Comparison of ENCODE assay signal across 1 cellular context in genomic region chr14:86708846-86709339, GRCh38.
A peak's percentile ranks its signal among the peaks of the same experiment; 100 is the strongest.
TF ChIP-seq lines count a peak whose summit lies in the region.

No MANE protein-coding gene starts in this region.

TF ChIP-seq in HepG2, 621 proteins besides CTCF, POLR2A, EP300 and RAD21 (continued from another document and continues in another):
- TF ChIP-seq, protein P1, sequence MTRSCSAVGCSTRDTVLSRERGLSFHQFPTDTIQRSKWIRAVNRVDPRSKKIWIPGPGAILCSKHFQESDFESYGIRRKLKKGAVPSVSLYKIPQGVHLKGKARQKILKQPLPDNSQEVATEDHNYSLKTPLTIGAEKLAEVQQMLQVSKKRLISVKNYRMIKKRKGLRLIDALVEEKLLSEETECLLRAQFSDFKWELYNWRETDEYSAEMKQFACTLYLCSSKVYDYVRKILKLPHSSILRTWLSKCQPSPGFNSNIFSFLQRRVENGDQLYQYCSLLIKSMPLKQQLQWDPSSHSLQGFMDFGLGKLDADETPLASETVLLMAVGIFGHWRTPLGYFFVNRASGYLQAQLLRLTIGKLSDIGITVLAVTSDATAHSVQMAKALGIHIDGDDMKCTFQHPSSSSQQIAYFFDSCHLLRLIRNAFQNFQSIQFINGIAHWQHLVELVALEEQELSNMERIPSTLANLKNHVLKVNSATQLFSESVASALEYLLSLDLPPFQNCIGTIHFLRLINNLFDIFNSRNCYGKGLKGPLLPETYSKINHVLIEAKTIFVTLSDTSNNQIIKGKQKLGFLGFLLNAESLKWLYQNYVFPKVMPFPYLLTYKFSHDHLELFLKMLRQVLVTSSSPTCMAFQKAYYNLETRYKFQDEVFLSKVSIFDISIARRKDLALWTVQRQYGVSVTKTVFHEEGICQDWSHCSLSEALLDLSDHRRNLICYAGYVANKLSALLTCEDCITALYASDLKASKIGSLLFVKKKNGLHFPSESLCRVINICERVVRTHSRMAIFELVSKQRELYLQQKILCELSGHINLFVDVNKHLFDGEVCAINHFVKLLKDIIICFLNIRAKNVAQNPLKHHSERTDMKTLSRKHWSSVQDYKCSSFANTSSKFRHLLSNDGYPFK (CRISPR knock-in tag; IDR thresholded peaks at IDR 0.05; ENCODE audit: borderline replicate concordance), result no peak
- no peak for TF ChIP-seq ZNF20 (CRISPR knock-in tag; IDR thresholded peaks at IDR 0.05)
- peak; percentile 86; the same call in 1 of the 2 replicates for TF ChIP-seq MIER3 (CRISPR knock-in tag; IDR thresholded peaks at IDR 0.05; ENCODE audit: borderline replicate concordance)
- TF ChIP-seq ZNF263 (CRISPR knock-in tag; IDR thresholded peaks at IDR 0.05), result no peak
- peak; percentile 95 for TF ChIP-seq ZGPAT (CRISPR knock-in tag; IDR thresholded peaks at IDR 0.05)
- no peak for TF ChIP-seq XRCC5 (optimal IDR thresholded peaks at IDR 0.05; ENCODE audit: low read length)
- TF ChIP-seq GTF2F1 (IDR thresholded peaks at IDR 0.05; ENCODE audit: low read length), result no peak
- TF ChIP-seq PHF21A (CRISPR knock-in tag; IDR thresholded peaks at IDR 0.05), result peak; percentile 69; the same call in 1 of the 2 replicates
- TF ChIP-seq ZNF136 (CRISPR knock-in tag; IDR thresholded peaks at IDR 0.05; ENCODE audit: low read depth), result no peak
- TF ChIP-seq, protein P2, sequence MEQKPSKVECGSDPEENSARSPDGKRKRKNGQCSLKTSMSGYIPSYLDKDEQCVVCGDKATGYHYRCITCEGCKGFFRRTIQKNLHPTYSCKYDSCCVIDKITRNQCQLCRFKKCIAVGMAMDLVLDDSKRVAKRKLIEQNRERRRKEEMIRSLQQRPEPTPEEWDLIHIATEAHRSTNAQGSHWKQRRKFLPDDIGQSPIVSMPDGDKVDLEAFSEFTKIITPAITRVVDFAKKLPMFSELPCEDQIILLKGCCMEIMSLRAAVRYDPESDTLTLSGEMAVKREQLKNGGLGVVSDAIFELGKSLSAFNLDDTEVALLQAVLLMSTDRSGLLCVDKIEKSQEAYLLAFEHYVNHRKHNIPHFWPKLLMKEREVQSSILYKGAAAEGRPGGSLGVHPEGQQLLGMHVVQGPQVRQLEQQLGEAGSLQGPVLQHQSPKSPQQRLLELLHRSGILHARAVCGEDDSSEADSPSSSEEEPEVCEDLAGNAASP (CRISPR knock-in tag; IDR thresholded peaks at IDR 0.05; ENCODE audit: borderline replicate concordance), result peak; percentile 82; the same call in 1 of the 2 replicates
- no peak for TF ChIP-seq THAP8 (CRISPR knock-in tag; IDR thresholded peaks at IDR 0.05; ENCODE audit: borderline replicate concordance)
- TF ChIP-seq ZBTB21 (CRISPR knock-in tag; IDR thresholded peaks at IDR 0.05), result peak; percentile 90
- TF ChIP-seq HMG20A (CRISPR knock-in tag; IDR thresholded peaks at IDR 0.05; ENCODE audit: borderline replicate concordance), result peak; percentile 99
- TF ChIP-seq ZNF510 (CRISPR knock-in tag; IDR thresholded peaks at IDR 0.05; ENCODE audit: low read depth), result no peak
- TF ChIP-seq ZNF138 (CRISPR knock-in tag; IDR thresholded peaks at IDR 0.05; ENCODE audit: low read depth), result no peak
- no peak for TF ChIP-seq ZNF274 (CRISPR knock-in tag; IDR thresholded peaks at IDR 0.05)
- no peak for TF ChIP-seq HINFP (CRISPR knock-in tag; IDR thresholded peaks at IDR 0.05; ENCODE audit: low read depth)
- no peak for TF ChIP-seq SNAPC2 (CRISPR knock-in tag; IDR thresholded peaks at IDR 0.05)
- TF ChIP-seq MYNN (CRISPR knock-in tag; IDR thresholded peaks at IDR 0.05; ENCODE audit: low read depth), result no peak
- no peak for TF ChIP-seq ZMAT5 (CRISPR knock-in tag; IDR thresholded peaks at IDR 0.05; ENCODE audit: borderline replicate concordance, low read depth)
- TF ChIP-seq MNT (IDR thresholded peaks at IDR 0.05), result no peak
- TF ChIP-seq PAF1 (CRISPR knock-in tag; IDR thresholded peaks at IDR 0.05), result no peak
- TF ChIP-seq PITX1 (CRISPR knock-in tag; IDR thresholded peaks at IDR 0.05), result peak; percentile 96
- TF ChIP-seq SRY (CRISPR knock-in tag; IDR thresholded peaks at IDR 0.05), result no peak
- TF ChIP-seq ZC3H4 (CRISPR knock-in tag; IDR thresholded peaks at IDR 0.05; ENCODE audit: borderline replicate concordance), result no peak
- TF ChIP-seq, protein P3, sequence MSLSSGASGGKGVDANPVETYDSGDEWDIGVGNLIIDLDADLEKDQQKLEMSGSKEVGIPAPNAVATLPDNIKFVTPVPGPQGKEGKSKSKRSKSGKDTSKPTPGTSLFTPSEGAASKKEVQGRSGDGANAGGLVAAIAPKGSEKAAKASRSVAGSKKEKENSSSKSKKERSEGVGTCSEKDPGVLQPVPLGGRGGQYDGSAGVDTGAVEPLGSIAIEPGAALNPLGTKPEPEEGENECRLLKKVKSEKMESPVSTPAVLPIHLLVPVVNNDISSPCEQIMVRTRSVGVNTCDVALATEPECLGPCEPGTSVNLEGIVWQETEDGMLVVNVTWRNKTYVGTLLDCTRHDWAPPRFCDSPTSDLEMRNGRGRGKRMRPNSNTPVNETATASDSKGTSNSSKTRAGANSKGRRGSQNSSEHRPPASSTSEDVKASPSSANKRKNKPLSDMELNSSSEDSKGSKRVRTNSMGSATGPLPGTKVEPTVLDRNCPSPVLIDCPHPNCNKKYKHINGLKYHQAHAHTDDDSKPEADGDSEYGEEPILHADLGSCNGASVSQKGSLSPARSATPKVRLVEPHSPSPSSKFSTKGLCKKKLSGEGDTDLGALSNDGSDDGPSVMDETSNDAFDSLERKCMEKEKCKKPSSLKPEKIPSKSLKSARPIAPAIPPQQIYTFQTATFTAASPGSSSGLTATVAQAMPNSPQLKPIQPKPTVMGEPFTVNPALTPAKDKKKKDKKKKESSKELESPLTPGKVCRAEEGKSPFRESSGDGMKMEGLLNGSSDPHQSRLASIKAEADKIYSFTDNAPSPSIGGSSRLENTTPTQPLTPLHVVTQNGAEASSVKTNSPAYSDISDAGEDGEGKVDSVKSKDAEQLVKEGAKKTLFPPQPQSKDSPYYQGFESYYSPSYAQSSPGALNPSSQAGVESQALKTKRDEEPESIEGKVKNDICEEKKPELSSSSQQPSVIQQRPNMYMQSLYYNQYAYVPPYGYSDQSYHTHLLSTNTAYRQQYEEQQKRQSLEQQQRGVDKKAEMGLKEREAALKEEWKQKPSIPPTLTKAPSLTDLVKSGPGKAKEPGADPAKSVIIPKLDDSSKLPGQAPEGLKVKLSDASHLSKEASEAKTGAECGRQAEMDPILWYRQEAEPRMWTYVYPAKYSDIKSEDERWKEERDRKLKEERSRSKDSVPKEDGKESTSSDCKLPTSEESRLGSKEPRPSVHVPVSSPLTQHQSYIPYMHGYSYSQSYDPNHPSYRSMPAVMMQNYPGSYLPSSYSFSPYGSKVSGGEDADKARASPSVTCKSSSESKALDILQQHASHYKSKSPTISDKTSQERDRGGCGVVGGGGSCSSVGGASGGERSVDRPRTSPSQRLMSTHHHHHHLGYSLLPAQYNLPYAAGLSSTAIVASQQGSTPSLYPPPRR (CRISPR knock-in tag; IDR thresholded peaks at IDR 0.05; ENCODE audit: borderline replicate concordance), result peak; percentile 77; the same call in 1 of the 2 replicates
- no peak for TF ChIP-seq XBP1 (CRISPR knock-in tag; IDR thresholded peaks at IDR 0.05)
- TF ChIP-seq, protein P4, sequence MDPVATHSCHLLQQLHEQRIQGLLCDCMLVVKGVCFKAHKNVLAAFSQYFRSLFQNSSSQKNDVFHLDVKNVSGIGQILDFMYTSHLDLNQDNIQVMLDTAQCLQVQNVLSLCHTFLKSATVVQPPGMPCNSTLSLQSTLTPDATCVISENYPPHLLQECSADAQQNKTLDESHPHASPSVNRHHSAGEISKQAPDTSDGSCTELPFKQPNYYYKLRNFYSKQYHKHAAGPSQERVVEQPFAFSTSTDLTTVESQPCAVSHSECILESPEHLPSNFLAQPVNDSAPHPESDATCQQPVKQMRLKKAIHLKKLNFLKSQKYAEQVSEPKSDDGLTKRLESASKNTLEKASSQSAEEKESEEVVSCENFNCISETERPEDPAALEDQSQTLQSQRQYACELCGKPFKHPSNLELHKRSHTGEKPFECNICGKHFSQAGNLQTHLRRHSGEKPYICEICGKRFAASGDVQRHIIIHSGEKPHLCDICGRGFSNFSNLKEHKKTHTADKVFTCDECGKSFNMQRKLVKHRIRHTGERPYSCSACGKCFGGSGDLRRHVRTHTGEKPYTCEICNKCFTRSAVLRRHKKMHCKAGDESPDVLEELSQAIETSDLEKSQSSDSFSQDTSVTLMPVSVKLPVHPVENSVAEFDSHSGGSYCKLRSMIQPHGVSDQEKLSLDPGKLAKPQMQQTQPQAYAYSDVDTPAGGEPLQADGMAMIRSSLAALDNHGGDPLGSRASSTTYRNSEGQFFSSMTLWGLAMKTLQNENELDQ (CRISPR knock-in tag; IDR thresholded peaks at IDR 0.05; ENCODE audit: borderline replicate concordance), result no peak
- TF ChIP-seq, protein P5, sequence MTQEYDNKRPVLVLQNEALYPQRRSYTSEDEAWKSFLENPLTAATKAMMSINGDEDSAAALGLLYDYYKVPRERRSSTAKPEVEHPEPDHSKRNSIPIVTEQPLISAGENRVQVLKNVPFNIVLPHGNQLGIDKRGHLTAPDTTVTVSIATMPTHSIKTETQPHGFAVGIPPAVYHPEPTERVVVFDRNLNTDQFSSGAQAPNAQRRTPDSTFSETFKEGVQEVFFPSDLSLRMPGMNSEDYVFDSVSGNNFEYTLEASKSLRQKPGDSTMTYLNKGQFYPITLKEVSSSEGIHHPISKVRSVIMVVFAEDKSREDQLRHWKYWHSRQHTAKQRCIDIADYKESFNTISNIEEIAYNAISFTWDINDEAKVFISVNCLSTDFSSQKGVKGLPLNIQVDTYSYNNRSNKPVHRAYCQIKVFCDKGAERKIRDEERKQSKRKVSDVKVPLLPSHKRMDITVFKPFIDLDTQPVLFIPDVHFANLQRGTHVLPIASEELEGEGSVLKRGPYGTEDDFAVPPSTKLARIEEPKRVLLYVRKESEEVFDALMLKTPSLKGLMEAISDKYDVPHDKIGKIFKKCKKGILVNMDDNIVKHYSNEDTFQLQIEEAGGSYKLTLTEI (CRISPR knock-in tag; conservative IDR thresholded peaks at IDR 0.05), result no peak
- TF ChIP-seq ZNF18 (CRISPR knock-in tag; IDR thresholded peaks at IDR 0.05; ENCODE audit: insufficient replicate concordance), result peak; percentile 62
- no peak for TF ChIP-seq CREBL2 (CRISPR knock-in tag; IDR thresholded peaks at IDR 0.05; ENCODE audit: borderline replicate concordance)
- no peak for TF ChIP-seq CAMTA2 (CRISPR knock-in tag; IDR thresholded peaks at IDR 0.05; ENCODE audit: borderline replicate concordance)
- no peak for TF ChIP-seq ZNF775 (CRISPR knock-in tag; IDR thresholded peaks at IDR 0.05; ENCODE audit: borderline replicate concordance)
